11 cellular contexts compared by ENCODE assay signal in genomic region chr19:55247621-55248099, GRCh38. TPM values are rescaled to one million over a fixed set of nuclear protein-coding genes. Genes with fewer than 3 reads are reported as not detected.
DNase-seq lines count a peak whose midpoint lies in the region; ATAC-seq, FAIRE-seq and TF ChIP-seq lines count a peak whose summit lies in the region.
"Had no signal": no experiment of that assay in that cellular context is flagged by ENCODE, and none has a peak within 500 bp of the region (broad histone marks: within the 10 kb centered on the region; RNA-seq: fewer than 3 reads in every experiment).

No MANE protein-coding gene starts in this region.

- H3K36me3 ChIP-seq in BJ (ENCODE audit: control insufficient read depth, insufficient read depth, low read length) (peaks cover 24% of the 10 kb centered on the region), GM12878 (ENCODE audit: control insufficient read depth in 2 of 2, insufficient read depth in 2 of 2, low read length in 1 of 2) (peaks cover 21 to 52% of the 10 kb centered on the region in 2 experiments)

- no peak for TF ChIP-seq CTCF in BJ (IDR thresholded peaks at IDR 0.05; ENCODE audit: insufficient read depth, low read depth, low read length)
- TF ChIP-seq CTCF in GM12878 (IDR thresholded peaks at IDR 0.05 in 2 of 3, conservative IDR thresholded peaks at IDR 0.05 in 1 of 3; ENCODE audit: control insufficient read depth in 2 of 3, extremely low read depth in 1 of 3, insufficient read depth in 1 of 3, low read depth in 3 of 3, low read length in 3 of 3) = no peak

- intact Hi-C loops in GM12878 (cut with micrococcal nuclease; ENCODE audit: unreplicated experiment) = no loop called here

- no peaks in the 10 kb centered on the region for H3K27me3 ChIP-seq in BJ (ENCODE audit: control insufficient read depth, insufficient read depth, low read length)
- no peaks in the 10 kb centered on the region for H3K27me3 ChIP-seq in GM12878 (replicated peaks in 1 of 2; ENCODE audit: control insufficient read depth in 2 of 2, insufficient read depth in 2 of 2, low read length in 1 of 2)

- BruUV-seq in GM12878 (replicated peaks; lab: Mats Ljungman, UMichigan) = no TSS peak

- peaks cover 49% of the 10 kb centered on the region for H3K79me2 ChIP-seq in GM12878 (ENCODE audit: control insufficient read depth, insufficient read depth, low read length)

- POLR2A ChIA-PET in BJ (lab: Charles Lee) = no interaction called here
- POLR2A ChIA-PET in GM12878 (lab: Charles Lee) = no interaction called here
- POLR2A ChIA-PET in HEK293T (lab: Yijun Ruan, JAX) = interaction anchor here (1.5 kb wide), 1 partner anchor 12 kb away, joined by 8 read pairs; the partner anchor contains the start of gene PPP6R1

- 40% methylated on average over 10 of the region's 10 CpGs for WGBS in GM12878 (ENCODE audit: insufficient coverage, insufficient replicate concordance, low lambda C conversion rate, missing lambda C conversion rate)

- H3K4me3 ChIP-seq in BJ (ENCODE audit: low read depth, low read length) (no peak overlapping the region), GM12878 (no peak overlapping the region)

- no peak for TF ChIP-seq EP300 in GM12878 (IDR thresholded peaks at IDR 0.05; ENCODE audit: borderline replicate concordance in 1 of 2, control insufficient read depth in 1 of 2, low read depth in 2 of 2, low read length in 2 of 2)

- no peak for ATAC-seq in GM12878
- ATAC-seq in GM21423 (IDR thresholded peaks at IDR 0.05; ENCODE audit: unreplicated experiment) = no peak
- ATAC-seq in HG02588 (IDR thresholded peaks at IDR 0.05; ENCODE audit: unreplicated experiment) = no peak
- ATAC-seq: naive thymus-derived CD4-positive, alpha-beta T cell had no signal

- peaks cover 3% of the 10 kb centered on the region; the same call in 1 of the 2 replicates for H4K20me1 ChIP-seq in GM12878 (ENCODE audit: control insufficient read depth, insufficient read depth)

- peaks cover 15% of the 10 kb centered on the region for H3K4me1 ChIP-seq in GM12878 (ENCODE audit: control insufficient read depth, insufficient read depth, low read length)

- RAD21 ChIA-PET in GM12878 (lab: Charles Lee; ENCODE audit: unreplicated experiment) = no interaction called here

- no peak for TF ChIP-seq POLR2A in GM12878 (IDR thresholded peaks at IDR 0.05; ENCODE audit: low read depth, low read length)

- CTCF ChIA-PET in BJ (lab: Yijun Ruan, JAX) (no interaction called here), GM12878 (lab: Yijun Ruan, JAX) (interaction anchor here (1.0 kb wide), 1 partner anchor 44 kb away, joined by 3 read pairs; no protein-coding TSS in a partner anchor), HEK293T (lab: Yijun Ruan, JAX) (no interaction called here)

- H3K9me3 ChIP-seq in GM12878 (replicated peaks; ENCODE audit: control insufficient read depth, insufficient read depth, low read length) = no peaks in the 10 kb centered on the region

- H3K27ac ChIP-seq in GM12878 (ENCODE audit: control insufficient read depth, insufficient read depth) = no peak overlapping the region

- H3K4me2 ChIP-seq in GM12878 (ENCODE audit: control insufficient read depth, insufficient read depth) = no peak overlapping the region

- in situ Hi-C loops in GM12878 (cut with MboI) = no loop called here

- no peak for TF ChIP-seq RAD21 in GM12878 (IDR thresholded peaks at IDR 0.05; ENCODE audit: insufficient read depth, low read depth, low read length)

- no peak overlapping the region for H2AFZ ChIP-seq in GM12878 (ENCODE audit: control insufficient read depth, low read depth, low read length)

- no peak for FAIRE-seq in GM12878 (lab: Jason Lieb, UNC)

- SMC1A ChIA-PET in GM12878 (lab: Charles Lee; ENCODE audit: uncharacterized antibody, unreplicated experiment) = interaction anchor here (1.0 kb wide), 1 partner anchor 12 kb away, joined by 3 read pairs; no protein-coding TSS in a partner anchor

- DNase-seq in BJ (ENCODE audit: low read depth) (peak; percentile 35), HT1080 (ENCODE audit: low read depth) (peak; percentile 43), GM12878 (ENCODE audit: low read depth, low spot score) (no peak), kidney glomerular epithelial cell (lab: John Stamatoyannopoulos, UW) (peak; percentile 24), RKO (ENCODE audit: low spot score) (no peak), HEK293T (ENCODE audit: extremely low spot score) (no peak)
- DNase-seq: activated effector memory CD4-positive, alpha-beta T cell treated with Interleukin-2 at 50 U/mL for 16 hours; naive thymus-derived CD4-positive, alpha-beta T cell; T1000 had no signal

- no peak overlapping the region for H3K9ac ChIP-seq in GM12878 (ENCODE audit: control insufficient read depth, insufficient read depth, low read length)

RNA-seq across cellular contexts. Expression of gene PPP6R1, which starts 11.2 kb away (rescaled TPM):
- polyA plus RNA-seq in BJ (2011; rRNA removed) (25.9 and 42.5 TPM in 2 replicates), GM12878 (2011; rRNA removed) (37.2 and 73.6 TPM in 2 replicates), GM12878 (2014; fragmentation: Illumina TruSeq; extraction: Trizol) (16.9 and 43.7 TPM in 2 replicates), GM12878 (2014; fragmentation: Nextera tagmentation; extraction: Ambion mirVana) (1 to 10 TPM in 1 of 2 experiments, under 1 TPM in 1; 0.80 to 2.5 TPM), GM12878 (2014; rRNA removed) (108 and 126 TPM in 2 replicates), GM12878 (2016; fragmentation: Nextera tagmentation; extraction: Ambion mirVana) (10 to 100 TPM; 60.8 to 66.7 TPM)
- polyA minus RNA-seq in BJ (2011; rRNA and poly(A)+ RNA removed) = 45.2 and 45.5 TPM in 2 replicates
- 64.6 and 82.5 TPM in 2 replicates for total RNA-seq in HT1080 (2014; rRNA removed; shearing (Covaris generic))
- polyA plus RNA-seq in HT1080 (2015; cell fraction: cytosol; rRNA removed) = 63.1 and 64.1 TPM in 2 replicates
- 64.0 and 73.1 TPM in 2 replicates for polyA plus RNA-seq in HT1080 (2015; cell fraction: nucleus; rRNA removed)
- 99.3 and 130 TPM in 2 replicates for total RNA-seq in GM12878 (2013; cell fraction: nucleolus; rRNA removed)
- total RNA-seq in GM12878 (2014; rRNA removed) (73.8 and 83.4 TPM in 2 replicates), GM12878 (2014; rRNA removed; fragmentation: Illumina TruSeq; extraction: Trizol) (47.4 and 50.0 TPM in 2 replicates), GM12878 (2021) (160 and 173 TPM in 2 replicates)
- 35.7 TPM for polyA plus RNA-seq in GM12878 (2011; ENCODE audit: low read depth)
- 92.0 and 109 TPM in 2 replicates for polyA plus RNA-seq in GM12878 (2011; cell fraction: cytosol; rRNA removed)
- polyA plus RNA-seq in GM12878 (2011; cell fraction: nucleus; rRNA removed) = 124 and 172 TPM in 2 replicates
- polyA plus RNA-seq in GM12878 (2012) = 71.5 and 76.1 TPM in 2 replicates
- polyA minus RNA-seq in GM12878 (2011; rRNA and poly(A)+ RNA removed) = 109 and 168 TPM in 2 replicates
- polyA minus RNA-seq in GM12878 (2011; cell fraction: cytosol; rRNA and poly(A)+ RNA removed) = 62.1 and 83.7 TPM in 2 replicates
- 48.7 and 69.7 TPM in 2 replicates for polyA minus RNA-seq in GM12878 (2011; cell fraction: nucleus; rRNA and poly(A)+ RNA removed)

RNA-seq across cellular contexts. Expression of gene TMEM86B, which starts 19.1 kb away (rescaled TPM):
- 0.56 and 1.5 TPM in 2 replicates for polyA plus RNA-seq in BJ (2011; rRNA removed)
- polyA minus RNA-seq in BJ (2011; rRNA and poly(A)+ RNA removed) = 0.15 and 0.57 TPM in 2 replicates
- total RNA-seq in HT1080 (2014; rRNA removed; shearing (Covaris generic)) = 1.7 and 1.8 TPM in 2 replicates
- 2.5 and 2.7 TPM in 2 replicates for polyA plus RNA-seq in HT1080 (2015; cell fraction: cytosol; rRNA removed)
- polyA plus RNA-seq in HT1080 (2015; cell fraction: nucleus; rRNA removed) = 9.6 and 15.3 TPM in 2 replicates
- 14.6 and 18.3 TPM in 2 replicates for total RNA-seq in GM12878 (2013; cell fraction: nucleolus; rRNA removed)
- 3.4 and 3.8 TPM in 2 replicates for total RNA-seq in GM12878 (2014; rRNA removed)
- 1.1 and 1.6 TPM in 2 replicates for total RNA-seq in GM12878 (2014; rRNA removed; fragmentation: Illumina TruSeq; extraction: Trizol)
- 6.6 and 8.3 TPM in 2 replicates for total RNA-seq in GM12878 (2021)
- 1.9 TPM for polyA plus RNA-seq in GM12878 (2011; ENCODE audit: low read depth)
- polyA plus RNA-seq in GM12878 (2011; rRNA removed) = 0.49 and 1.5 TPM in 2 replicates
- 2.8 and 4.8 TPM in 2 replicates for polyA plus RNA-seq in GM12878 (2011; cell fraction: cytosol; rRNA removed)
- 25.0 and 32.6 TPM in 2 replicates for polyA plus RNA-seq in GM12878 (2011; cell fraction: nucleus; rRNA removed)
- polyA plus RNA-seq in GM12878 (2012) = 3.7 and 4.3 TPM in 2 replicates
- polyA plus RNA-seq in GM12878 (2014; fragmentation: Illumina TruSeq; extraction: Trizol) = 0.70 and 1.8 TPM in 2 replicates
- 1 to 10 TPM in 1 of 2 experiments, under 1 TPM in 1; 0.26 to 1.2 TPM for polyA plus RNA-seq in GM12878 (2014; fragmentation: Nextera tagmentation; extraction: Ambion mirVana)
- 9.1 and 10.6 TPM in 2 replicates for polyA plus RNA-seq in GM12878 (2014; rRNA removed)
- polyA plus RNA-seq in GM12878 (2016; fragmentation: Nextera tagmentation; extraction: Ambion mirVana) = 1 to 10 TPM; 1.7 to 1.9 TPM
- polyA minus RNA-seq in GM12878 (2011; rRNA and poly(A)+ RNA removed) = 1.4 and 4.0 TPM in 2 replicates
- not detected in 2 replicates for polyA minus RNA-seq in GM12878 (2011; cell fraction: cytosol; rRNA and poly(A)+ RNA removed)
- 3.9 and 9.2 TPM in 2 replicates for polyA minus RNA-seq in GM12878 (2011; cell fraction: nucleus; rRNA and poly(A)+ RNA removed)

RNA-seq across cellular contexts. Expression of gene HSPBP1, which starts 32.2 kb away (rescaled TPM):
- polyA plus RNA-seq in BJ (2011; rRNA removed) (24.4 and 43.8 TPM in 2 replicates), GM12878 (2011; rRNA removed) (6.3 and 18.3 TPM in 2 replicates), GM12878 (2014; fragmentation: Illumina TruSeq; extraction: Trizol) (1.2 and 7.2 TPM in 2 replicates), GM12878 (2014; fragmentation: Nextera tagmentation; extraction: Ambion mirVana) (1 to 10 TPM in 1 of 2 experiments, under 1 TPM in 1; 0.18 to 1.3 TPM), GM12878 (2014; rRNA removed) (27.7 and 39.0 TPM in 2 replicates), GM12878 (2016; fragmentation: Nextera tagmentation; extraction: Ambion mirVana) (10 to 100 TPM; 77.0 to 83.3 TPM)
- 15.7 and 17.5 TPM in 2 replicates for polyA minus RNA-seq in BJ (2011; rRNA and poly(A)+ RNA removed)
- 77.4 and 77.8 TPM in 2 replicates for total RNA-seq in HT1080 (2014; rRNA removed; shearing (Covaris generic))
- 78.2 and 87.4 TPM in 2 replicates for polyA plus RNA-seq in HT1080 (2015; cell fraction: cytosol; rRNA removed)
- polyA plus RNA-seq in HT1080 (2015; cell fraction: nucleus; rRNA removed) = 77.3 and 78.5 TPM in 2 replicates
- 1.9 and 4.7 TPM in 2 replicates for total RNA-seq in GM12878 (2013; cell fraction: nucleolus; rRNA removed)
- total RNA-seq in GM12878 (2014; rRNA removed) (21.4 and 31.5 TPM in 2 replicates), GM12878 (2014; rRNA removed; fragmentation: Illumina TruSeq; extraction: Trizol) (11.9 and 12.3 TPM in 2 replicates), GM12878 (2021) (35.5 and 35.9 TPM in 2 replicates)
- polyA plus RNA-seq in GM12878 (2011; ENCODE audit: low read depth) = 5.7 TPM
- 30.5 and 53.0 TPM in 2 replicates for polyA plus RNA-seq in GM12878 (2011; cell fraction: cytosol; rRNA removed)
- 26.1 and 41.3 TPM in 2 replicates for polyA plus RNA-seq in GM12878 (2011; cell fraction: nucleus; rRNA removed)
- polyA plus RNA-seq in GM12878 (2012) = 12.6 and 15.9 TPM in 2 replicates
- polyA minus RNA-seq in GM12878 (2011; rRNA and poly(A)+ RNA removed) = 8.8 and 15.3 TPM in 2 replicates
- 16.3 and 19.3 TPM in 2 replicates for polyA minus RNA-seq in GM12878 (2011; cell fraction: cytosol; rRNA and poly(A)+ RNA removed)
- polyA minus RNA-seq in GM12878 (2011; cell fraction: nucleus; rRNA and poly(A)+ RNA removed) = 2.8 and 8.1 TPM in 2 replicates

RNA-seq across cellular contexts. Expression of gene BRSK1, which starts 36.1 kb away (rescaled TPM):
- polyA plus RNA-seq in BJ (2011; rRNA removed) (10.6 and 12.8 TPM in 2 replicates), GM12878 (2011; rRNA removed) (0.43 and 0.76 TPM in 2 replicates), GM12878 (2014; fragmentation: Illumina TruSeq; extraction: Trizol) (0.03 TPM in 1 of 2 replicates, not detected in the other), GM12878 (2014; fragmentation: Nextera tagmentation; extraction: Ambion mirVana) (not detected), GM12878 (2014; rRNA removed) (0.26 TPM in 1 of 2 replicates, not detected in the other), GM12878 (2016; fragmentation: Nextera tagmentation; extraction: Ambion mirVana) (under 1 TPM in 1 of 2 experiments, not detected in 1; 0.25 TPM)
- 2.1 and 4.7 TPM in 2 replicates for polyA minus RNA-seq in BJ (2011; rRNA and poly(A)+ RNA removed)
- total RNA-seq in HT1080 (2014; rRNA removed; shearing (Covaris generic)) = 1.7 and 7.6 TPM in 2 replicates
- polyA plus RNA-seq in HT1080 (2015; cell fraction: cytosol; rRNA removed) = 5.8 and 6.0 TPM in 2 replicates
- polyA plus RNA-seq in HT1080 (2015; cell fraction: nucleus; rRNA removed) = 25.7 and 29.8 TPM in 2 replicates
- 2.4 TPM in 1 of 2 replicates, not detected in the other for total RNA-seq in GM12878 (2013; cell fraction: nucleolus; rRNA removed)
- total RNA-seq in GM12878 (2014; rRNA removed) (0.23 TPM in 1 of 2 replicates, not detected in the other), GM12878 (2014; rRNA removed; fragmentation: Illumina TruSeq; extraction: Trizol) (not detected in 2 replicates), GM12878 (2021) (0.33 and 0.53 TPM in 2 replicates)
- polyA plus RNA-seq in GM12878 (2011; ENCODE audit: low read depth) = not detected
- polyA plus RNA-seq in GM12878 (2011; cell fraction: cytosol; rRNA removed) = 0.67 and 0.70 TPM in 2 replicates
- 6.2 and 6.7 TPM in 2 replicates for polyA plus RNA-seq in GM12878 (2011; cell fraction: nucleus; rRNA removed)
- polyA plus RNA-seq in GM12878 (2012) = 0.67 and 0.88 TPM in 2 replicates
- polyA minus RNA-seq in GM12878 (2011; rRNA and poly(A)+ RNA removed) = 0.37 and 0.62 TPM in 2 replicates
- polyA minus RNA-seq in GM12878 (2011; cell fraction: cytosol; rRNA and poly(A)+ RNA removed) = not detected in 2 replicates
- polyA minus RNA-seq in GM12878 (2011; cell fraction: nucleus; rRNA and poly(A)+ RNA removed) = 1.6 and 1.9 TPM in 2 replicates
- polyA plus RNA-seq: naive thymus-derived CD4-positive, alpha-beta T cell had no signal

RNA-seq across cellular contexts. Expression of gene PTPRH, which starts 38.4 kb away (rescaled TPM):
- polyA plus RNA-seq in BJ (2011; rRNA removed) (2.2 and 4.3 TPM in 2 replicates), GM12878 (2011; rRNA removed) (not detected in 2 replicates), GM12878 (2014; fragmentation: Illumina TruSeq; extraction: Trizol) (not detected in 2 replicates), GM12878 (2014; fragmentation: Nextera tagmentation; extraction: Ambion mirVana) (not detected), GM12878 (2014; rRNA removed) (not detected in 2 replicates), GM12878 (2016; fragmentation: Nextera tagmentation; extraction: Ambion mirVana) (not detected)
- polyA minus RNA-seq in BJ (2011; rRNA and poly(A)+ RNA removed) = 3.9 and 6.0 TPM in 2 replicates
- 0.39 TPM in 1 of 2 replicates, not detected in the other for total RNA-seq in HT1080 (2014; rRNA removed; shearing (Covaris generic))
- polyA plus RNA-seq in HT1080 (2015; cell fraction: cytosol; rRNA removed) = 0.51 and 1.7 TPM in 2 replicates
- 1.8 and 1.9 TPM in 2 replicates for polyA plus RNA-seq in HT1080 (2015; cell fraction: nucleus; rRNA removed)
- not detected in 2 replicates for total RNA-seq in GM12878 (2013; cell fraction: nucleolus; rRNA removed)
- total RNA-seq in GM12878 (2014; rRNA removed) (not detected in 2 replicates), GM12878 (2014; rRNA removed; fragmentation: Illumina TruSeq; extraction: Trizol) (not detected in 2 replicates), GM12878 (2021) (0.08 and 0.13 TPM in 2 replicates)
- polyA plus RNA-seq in GM12878 (2011; ENCODE audit: low read depth) = not detected
- 0.01 TPM in 1 of 2 replicates, not detected in the other for polyA plus RNA-seq in GM12878 (2011; cell fraction: cytosol; rRNA removed)
- not detected in 2 replicates for polyA plus RNA-seq in GM12878 (2011; cell fraction: nucleus; rRNA removed)
- polyA plus RNA-seq in GM12878 (2012) = 0.13 TPM in 1 of 2 replicates, not detected in the other
- not detected in 2 replicates for polyA minus RNA-seq in GM12878 (2011; rRNA and poly(A)+ RNA removed)
- polyA minus RNA-seq in GM12878 (2011; cell fraction: cytosol; rRNA and poly(A)+ RNA removed) = 0.31 and 0.40 TPM in 2 replicates
- not detected in 2 replicates for polyA minus RNA-seq in GM12878 (2011; cell fraction: nucleus; rRNA and poly(A)+ RNA removed)
- polyA plus RNA-seq: naive thymus-derived CD4-positive, alpha-beta T cell had no signal

Comparison
In these comparisons a context has a peak if more than half of its experiments do, and no peak if none do; other contexts are left out.
1. DNase-seq: peak in BJ (single experiment), HT1080 (single experiment) and kidney glomerular epithelial cell (single experiment); none in GM12878 (single experiment), RKO (single experiment) and HEK293T (single experiment).